Comparison of ENCODE assay signal across 1 cellular context in genomic region chr2:241267249-241268067, GRCh38.
TF ChIP-seq lines count a peak whose summit lies in the region.

No MANE protein-coding gene starts in this region.

TF ChIP-seq in WTC11, 78 proteins besides CTCF, POLR2A, EP300 and RAD21 (continued from another document):
- TF ChIP-seq ZBTB43 (CRISPR knock-in tag; IDR thresholded peaks at IDR 0.05) (no peak), ZNF416 (CRISPR knock-in tag; IDR thresholded peaks at IDR 0.05) (no peak), ZMAT4 (CRISPR knock-in tag; IDR thresholded peaks at IDR 0.05) (no peak), FOXK1 (CRISPR knock-in tag; IDR thresholded peaks at IDR 0.05) (no peak), MAX (CRISPR knock-in tag; IDR thresholded peaks at IDR 0.05) (no peak), ZNF219 (CRISPR knock-in tag; IDR thresholded peaks at IDR 0.05; ENCODE audit: borderline replicate concordance) (no peak), ETV6 (CRISPR knock-in tag; IDR thresholded peaks at IDR 0.05) (no peak), E2F1 (CRISPR knock-in tag; IDR thresholded peaks at IDR 0.05) (no peak), SOX15 (CRISPR knock-in tag; IDR thresholded peaks at IDR 0.05) (no peak), PRDM15 (CRISPR knock-in tag; IDR thresholded peaks at IDR 0.05) (no peak)
TF ChIP-seq in WTC11: peak in this region for 0.
